ENCODE assay signal across 1 cellular context in the genomic region with DNA sequence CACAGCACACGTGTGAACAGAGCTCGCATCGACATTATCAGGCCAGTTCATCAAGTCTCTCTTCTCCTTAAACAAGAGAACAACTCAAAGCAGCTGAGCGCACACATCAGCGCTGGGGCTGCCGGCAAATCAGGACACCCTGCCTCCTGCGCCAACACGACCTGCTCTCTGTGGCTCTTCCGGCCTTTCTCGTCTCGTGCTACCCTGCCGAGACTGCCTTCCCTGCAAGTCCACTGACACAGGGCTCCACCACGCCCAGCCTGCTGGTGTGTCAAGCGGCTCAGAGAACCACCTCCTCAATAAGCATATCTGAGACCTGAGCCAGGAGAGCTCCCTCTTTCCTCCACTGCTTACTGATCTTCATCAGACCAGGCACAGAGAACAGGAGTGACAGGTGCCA.
TF ChIP-seq lines count a peak whose summit lies in the region.

No MANE protein-coding gene starts in this region.

TF ChIP-seq in HepG2, 621 proteins besides CTCF, POLR2A, EP300 and RAD21 (continued from another document):
- TF ChIP-seq, protein P1, sequence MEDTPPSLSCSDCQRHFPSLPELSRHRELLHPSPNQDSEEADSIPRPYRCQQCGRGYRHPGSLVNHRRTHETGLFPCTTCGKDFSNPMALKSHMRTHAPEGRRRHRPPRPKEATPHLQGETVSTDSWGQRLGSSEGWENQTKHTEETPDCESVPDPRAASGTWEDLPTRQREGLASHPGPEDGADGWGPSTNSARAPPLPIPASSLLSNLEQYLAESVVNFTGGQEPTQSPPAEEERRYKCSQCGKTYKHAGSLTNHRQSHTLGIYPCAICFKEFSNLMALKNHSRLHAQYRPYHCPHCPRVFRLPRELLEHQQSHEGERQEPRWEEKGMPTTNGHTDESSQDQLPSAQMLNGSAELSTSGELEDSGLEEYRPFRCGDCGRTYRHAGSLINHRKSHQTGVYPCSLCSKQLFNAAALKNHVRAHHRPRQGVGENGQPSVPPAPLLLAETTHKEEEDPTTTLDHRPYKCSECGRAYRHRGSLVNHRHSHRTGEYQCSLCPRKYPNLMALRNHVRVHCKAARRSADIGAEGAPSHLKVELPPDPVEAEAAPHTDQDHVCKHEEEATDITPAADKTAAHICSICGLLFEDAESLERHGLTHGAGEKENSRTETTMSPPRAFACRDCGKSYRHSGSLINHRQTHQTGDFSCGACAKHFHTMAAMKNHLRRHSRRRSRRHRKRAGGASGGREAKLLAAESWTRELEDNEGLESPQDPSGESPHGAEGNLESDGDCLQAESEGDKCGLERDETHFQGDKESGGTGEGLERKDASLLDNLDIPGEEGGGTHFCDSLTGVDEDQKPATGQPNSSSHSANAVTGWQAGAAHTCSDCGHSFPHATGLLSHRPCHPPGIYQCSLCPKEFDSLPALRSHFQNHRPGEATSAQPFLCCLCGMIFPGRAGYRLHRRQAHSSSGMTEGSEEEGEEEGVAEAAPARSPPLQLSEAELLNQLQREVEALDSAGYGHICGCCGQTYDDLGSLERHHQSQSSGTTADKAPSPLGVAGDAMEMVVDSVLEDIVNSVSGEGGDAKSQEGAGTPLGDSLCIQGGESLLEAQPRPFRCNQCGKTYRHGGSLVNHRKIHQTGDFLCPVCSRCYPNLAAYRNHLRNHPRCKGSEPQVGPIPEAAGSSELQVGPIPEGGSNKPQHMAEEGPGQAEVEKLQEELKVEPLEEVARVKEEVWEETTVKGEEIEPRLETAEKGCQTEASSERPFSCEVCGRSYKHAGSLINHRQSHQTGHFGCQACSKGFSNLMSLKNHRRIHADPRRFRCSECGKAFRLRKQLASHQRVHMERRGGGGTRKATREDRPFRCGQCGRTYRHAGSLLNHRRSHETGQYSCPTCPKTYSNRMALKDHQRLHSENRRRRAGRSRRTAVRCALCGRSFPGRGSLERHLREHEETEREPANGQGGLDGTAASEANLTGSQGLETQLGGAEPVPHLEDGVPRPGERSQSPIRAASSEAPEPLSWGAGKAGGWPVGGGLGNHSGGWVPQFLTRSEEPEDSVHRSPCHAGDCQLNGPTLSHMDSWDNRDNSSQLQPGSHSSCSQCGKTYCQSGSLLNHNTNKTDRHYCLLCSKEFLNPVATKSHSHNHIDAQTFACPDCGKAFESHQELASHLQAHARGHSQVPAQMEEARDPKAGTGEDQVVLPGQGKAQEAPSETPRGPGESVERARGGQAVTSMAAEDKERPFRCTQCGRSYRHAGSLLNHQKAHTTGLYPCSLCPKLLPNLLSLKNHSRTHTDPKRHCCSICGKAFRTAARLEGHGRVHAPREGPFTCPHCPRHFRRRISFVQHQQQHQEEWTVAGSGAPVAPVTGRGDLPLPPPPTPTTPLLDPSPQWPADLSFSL (CRISPR knock-in tag; IDR thresholded peaks at IDR 0.05), result no peak
- TF ChIP-seq RBM22 (optimal IDR thresholded peaks at IDR 0.05; ENCODE audit: low read length), result peak; percentile 40
